In genomic region chr20:34403908-34404307, GRCh38 we compare ENCODE assay signal across 1 cellular context.
TF ChIP-seq lines count a peak whose summit lies in the region.

No MANE protein-coding gene starts in this region.

TF ChIP-seq in GM23338, 12 proteins besides CTCF, POLR2A, EP300 and RAD21 (continued from another document):
- TF ChIP-seq ZNF462 (CRISPR knock-in tag; IDR thresholded peaks at IDR 0.05): no peak
- TF ChIP-seq EZH2phosphoT487 (IDR thresholded peaks at IDR 0.05; ENCODE audit: unreplicated experiment): no peak
- TF ChIP-seq NANOG (IDR thresholded peaks at IDR 0.05; ENCODE audit: borderline replicate concordance): no peak
- TF ChIP-seq STAT1 (IDR thresholded peaks at IDR 0.05; ENCODE audit: unreplicated experiment): no peak
- no peak for TF ChIP-seq EZH2 (IDR thresholded peaks at IDR 0.05; ENCODE audit: low read depth, unreplicated experiment)
